Comparison of ENCODE assay signal across 8 cellular contexts in genomic region chr11:34916810-34917780, GRCh38. TPM values are rescaled to one million over a fixed set of nuclear protein-coding genes. Genes with fewer than 3 reads are reported as not detected.
A peak's percentile ranks its signal among the peaks of the same experiment; 100 is the strongest.
DNase-seq lines count a peak whose midpoint lies in the region; TF ChIP-seq lines count a peak whose summit lies in the region.

No MANE protein-coding gene starts in this region.

- DNase-seq in NCI-H82 (lab: John Stamatoyannopoulos, UW): peak; percentile 43
- DNase-seq in NCI-H82 treated with DMSO at 0.1 percent for 48 hours (lab: John Stamatoyannopoulos, UW; ENCODE audit: unreplicated experiment): no peak
- DNase-seq in HAP-1 (ENCODE audit: low spot score in 2 of 2): peak; percentile 40 to 42
- peak; percentile 43 for DNase-seq in NCI-H2227 (lab: John Stamatoyannopoulos, UW; ENCODE audit: unreplicated experiment)
- peak; percentile 35 for DNase-seq in choroid plexus epithelial cell (ENCODE audit: low read depth)
- DNase-seq in medulla oblongata (ENCODE audit: extremely low spot score): peak; percentile 28
- DNase-seq in uterus: no peak
- DNase-seq in NCI-H345 treated with DMSO at 0.1 percent for 48 hours (lab: John Stamatoyannopoulos, UW; ENCODE audit: unreplicated experiment): no peak

- intact Hi-C loops in uterus (cut with DNase I; ENCODE audit: low total_unique reads): no loop called here

- H3K27me3 ChIP-seq in HAP-1 (ENCODE audit: low read depth): no peaks in the 10 kb centered on the region
- H3K27me3 ChIP-seq in uterus: no peaks in the 10 kb centered on the region

- H3K4me3 ChIP-seq in HAP-1 (peak overlapping the region; percentile 87), choroid plexus epithelial cell (ENCODE audit: low read depth, low read length) (peak overlapping the region; percentile 93), uterus (peak overlapping the region; percentile 78 to 86)

- H3K4me1 ChIP-seq in HAP-1: peaks cover 8% of the 10 kb centered on the region
- peaks cover 0 to 6% of the 10 kb centered on the region in 2 donors for H3K4me1 ChIP-seq in uterus

- TF ChIP-seq POLR2A in uterus (IDR thresholded peaks at IDR 0.05): no peak

- H3K36me3 ChIP-seq in HAP-1 (replicated peaks) (peaks cover 21% of the 10 kb centered on the region), uterus (no peaks in the 10 kb centered on the region)

- in situ Hi-C loops in HAP-1 (cut with MboI; ENCODE audit: low sequenced_read_pairs): loop anchor here (10.0 kb wide), 1 partner anchor 478 kb away; no protein-coding TSS in a partner anchor

- H3K9me3 ChIP-seq in HAP-1 (no peaks in the 10 kb centered on the region), uterus (no peaks in the 10 kb centered on the region)

- peak overlapping the region; percentile 94 to 97 for H3K27ac ChIP-seq in uterus

- TF ChIP-seq CTCF in choroid plexus epithelial cell (conservative IDR thresholded peaks at IDR 0.05; ENCODE audit: low read depth, low read length): no peak
- no peak for TF ChIP-seq CTCF in uterus (IDR thresholded peaks at IDR 0.05)

RNA-seq across cellular contexts. Expression of gene PDHX, which starts 0.7 kb away (rescaled TPM):
- 10 to 100 TPM; 22.5 to 41.1 (median 28.6) TPM for total RNA-seq in uterus

RNA-seq across cellular contexts. Expression of gene APIP, which starts 0.9 kb away (rescaled TPM):
- 10 to 100 TPM; 20.7 to 40.4 (median 29.0) TPM for total RNA-seq in uterus

Comparison
In these comparisons a context has a peak if more than half of its experiments do, and no peak if none do; other contexts are left out.
1. DNase-seq: peak in NCI-H82 (single experiment), HAP-1 (2 of 2), NCI-H2227 (single experiment), choroid plexus epithelial cell (single experiment) and medulla oblongata (single experiment); none in NCI-H82 treated with DMSO at 0.1 percent for 48 hours (single experiment), uterus (0 of 2) and NCI-H345 treated with DMSO at 0.1 percent for 48 hours (single experiment).
2. Peak in every context shown above with its lines, with median percentiles within 50 percentile points of each other: H3K4me3 ChIP-seq.